Comparison of ENCODE assay signal across 1 cellular context in genomic region chr7:65038767-65039166, GRCh38.
TF ChIP-seq lines count a peak whose summit lies in the region.

No MANE protein-coding gene starts in this region.

TF ChIP-seq in H1, 55 proteins besides CTCF, POLR2A, EP300 and RAD21:
- peak; percentile 14 for TF ChIP-seq KDM4A (IDR thresholded peaks at IDR 0.05; ENCODE audit: low read depth, low read length, severe bottlenecking)
- peak; percentile 22; the same call in 1 of the 2 replicates for TF ChIP-seq TBP (IDR thresholded peaks at IDR 0.05; ENCODE audit: low read depth, low read length)
- TF ChIP-seq SIN3A (conservative IDR thresholded peaks at IDR 0.05 in 1 of 2, IDR thresholded peaks at IDR 0.05 in 1 of 2; ENCODE audit: low read depth in 1 of 2, low read length in 2 of 2), result 0 out of 4 replicates have a peak, but pooled peaks of 1 of the 2 experiments have one; percentile 20
- peak; percentile 31 for TF ChIP-seq ASH2L (IDR thresholded peaks at IDR 0.05; ENCODE audit: low read length)
